ENCODE assay signal across 10 cellular contexts in the genomic region with DNA sequence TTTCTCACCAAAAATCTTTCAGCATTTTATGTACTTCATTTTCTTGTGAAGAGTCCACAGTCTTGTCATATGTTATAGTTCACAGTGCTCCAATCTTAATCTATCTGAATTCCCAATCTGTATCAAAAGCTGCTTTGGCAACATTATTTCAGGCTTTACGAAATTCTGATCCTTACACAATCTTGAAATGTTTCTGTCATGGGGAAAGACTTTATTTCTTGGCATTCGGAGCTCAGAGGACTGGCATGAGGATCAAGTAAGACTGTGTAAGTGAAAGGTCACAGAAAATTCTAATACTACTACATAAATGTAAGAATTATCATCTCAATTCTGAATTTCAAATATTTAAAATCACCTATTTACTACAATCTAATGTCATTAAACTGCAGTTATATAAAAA. TPM values are rescaled to one million over a fixed set of nuclear protein-coding genes. Genes with fewer than 3 reads are reported as not detected.
DNase-seq lines count a peak whose midpoint lies in the region; ATAC-seq, FAIRE-seq and TF ChIP-seq lines count a peak whose summit lies in the region.
"Had no signal": no experiment of that assay in that cellular context is flagged by ENCODE, and none has a peak within 500 bp of the region (broad histone marks: within the 10 kb centered on the region; RNA-seq: fewer than 3 reads in every experiment).

No MANE protein-coding gene starts in this region.

- TF ChIP-seq POLR2A in HepG2 (IDR thresholded peaks at IDR 0.05; ENCODE audit: insufficient read depth in 1 of 2, low read depth in 2 of 2, low read length in 2 of 2) = no peak

- POLR2A ChIA-PET in HepG2 (lab: Yijun Ruan, JAX) = interaction anchor here (2.1 kb wide), 1 partner anchor 75 kb away, joined by 5 read pairs; a partner anchor contains a TSS

- no peak for TF ChIP-seq CTCF in HepG2 (CRISPR knock-in tag; IDR thresholded peaks at IDR 0.05)

- no peak for TF ChIP-seq RAD21 in HepG2 (CRISPR knock-in tag; IDR thresholded peaks at IDR 0.05)

- peaks cover 29% of the 10 kb centered on the region for H3K4me1 ChIP-seq in HepG2 (ENCODE audit: insufficient read depth, low read length)

- peak overlapping the region; percentile 92 to 95 (median 94); a peak in 5 of 6 replicates for H3K4me3 ChIP-seq in HepG2 (replicated peaks in 1 of 3; ENCODE audit: insufficient read depth in 1 of 3, low read depth in 2 of 3, low read length in 3 of 3)

- no peak overlapping the region for H2AFZ ChIP-seq in HepG2 (ENCODE audit: low read length)

- peak overlapping the region; percentile 55 for H3K4me3 Mint-ChIP-seq in stimulated activated naive CD8-positive, alpha-beta T cell treated with anti-CD3 and anti-CD28 coated beads, Interleukin-15, Interleukin-2, amounts not matched to agents 100 ng/mL and 50 ng/mL, for 24 hours
- peak overlapping the region; percentile 40 for H3K4me3 Mint-ChIP-seq in activated naive CD8-positive, alpha-beta T cell treated with anti-CD3 and anti-CD28 coated beads for 36 hours

- no peak for DNase-seq in stimulated activated naive CD8-positive, alpha-beta T cell treated with anti-CD3 and anti-CD28 coated beads, Interleukin-15, Interleukin-2, amounts not matched to agents 100 U/mL and 50 U/mL, for 24 hours
- no peak for DNase-seq in activated naive CD8-positive, alpha-beta T cell treated with anti-CD3 and anti-CD28 coated beads for 36 hours
- DNase-seq in HepG2 (ENCODE audit: low spot score) = no peak
- no peak for DNase-seq in epidermal melanocyte (ENCODE audit: insufficient read length, low spot score)
- no peak for DNase-seq in frontal cortex (ENCODE audit: low spot score in 2 of 2)
- DNase-seq in activated CD4-positive, alpha-beta T cell treated with anti-CD3 and anti-CD28 coated beads, Interleukin-2, amount 50 U/mL, for 1 hour = no peak
- DNase-seq: GDM1; stimulated activated CD4-positive, alpha-beta T cell treated with anti-CD3 and anti-CD28 coated beads, Interleukin-12 subunit alpha, Interleukin-12 subunit beta, amount 100 ng/mL, for 4 hours had no signal

- peaks cover 62% of the 10 kb centered on the region for H3K79me2 ChIP-seq in HepG2 (ENCODE audit: insufficient read depth, low read length)

- WGBS in HepG2 (ENCODE audit: low lambda C conversion rate) = 61% methylated on average over 2 of the region's 2 CpGs

- H3K4me2 ChIP-seq in HepG2 (ENCODE audit: low read depth, low read length) = peak overlapping the region; percentile 67

- intact Hi-C loops in HepG2 (cut with micrococcal nuclease; ENCODE audit: unreplicated experiment) = loop anchor here (2.0 to 5.0 kb wide), 3 partner anchors 39 to 130 kb away; a partner anchor contains a TSS

- H4K20me1 ChIP-seq in HepG2 (ENCODE audit: insufficient read depth, low read length) = peaks cover 22% of the 10 kb centered on the region; the same call in 1 of the 2 replicates

- H3K9me3 ChIP-seq in HepG2 (ENCODE audit: low read length) = no peaks in the 10 kb centered on the region

- no peak for ATAC-seq in stimulated activated naive CD8-positive, alpha-beta T cell treated with anti-CD3 and anti-CD28 coated beads, Interleukin-15, Interleukin-2, amounts not matched to agents 100 U/mL and 50 U/mL, for 24 hours
- ATAC-seq in HepG2 (no peak), GM21576 (IDR thresholded peaks at IDR 0.05; ENCODE audit: unreplicated experiment) (no peak)

- in situ Hi-C loops in HepG2 (cut with HindIII; ENCODE audit: extremely low pct_ligation_motif_present, low pct_unique_long_range_greater_than_20kb) = no loop called here

- no peaks in the 10 kb centered on the region for H3K36me3 ChIP-seq in HepG2 (replicated peaks in 1 of 2; ENCODE audit: control insufficient read depth in 1 of 2, insufficient read depth in 2 of 2, low read length in 2 of 2)

- CTCF ChIA-PET in HepG2 (lab: Yijun Ruan, JAX; ENCODE audit: low intra/inter-chr PET ratio, low total read pairs) = no interaction called here

- peaks cover 62% of the 10 kb centered on the region for H3K4me1 Mint-ChIP-seq in stimulated activated naive CD8-positive, alpha-beta T cell treated with anti-CD3 and anti-CD28 coated beads, Interleukin-15, Interleukin-2, amounts not matched to agents 100 ng/mL and 50 ng/mL, for 24 hours (ENCODE audit: low read depth)
- peaks cover 48% of the 10 kb centered on the region for H3K4me1 Mint-ChIP-seq in activated naive CD8-positive, alpha-beta T cell treated with anti-CD3 and anti-CD28 coated beads for 36 hours

- no peaks in the 10 kb centered on the region; a peak in 1 of 5 replicates for H3K27me3 ChIP-seq in HepG2 (ENCODE audit: control insufficient read depth in 1 of 2, insufficient read depth in 2 of 2, low read length in 2 of 2)

- no peak for TF ChIP-seq EP300 in HepG2 (IDR thresholded peaks at IDR 0.05; ENCODE audit: low read depth in 2 of 2, low read length in 2 of 2)
- no peak for TF ChIP-seq EP300 in HepG2 (CRISPR knock-in tag; IDR thresholded peaks at IDR 0.05; ENCODE audit: borderline replicate concordance)

- H3K36me3 Mint-ChIP-seq in stimulated activated naive CD8-positive, alpha-beta T cell treated with anti-CD3 and anti-CD28 coated beads, Interleukin-15, Interleukin-2, amounts not matched to agents 100 ng/mL and 50 ng/mL, for 24 hours (ENCODE audit: low read depth) = no peaks in the 10 kb centered on the region
- no peaks in the 10 kb centered on the region for H3K36me3 Mint-ChIP-seq in activated naive CD8-positive, alpha-beta T cell treated with anti-CD3 and anti-CD28 coated beads for 36 hours

- H3K27ac Mint-ChIP-seq in stimulated activated naive CD8-positive, alpha-beta T cell treated with anti-CD3 and anti-CD28 coated beads, Interleukin-15, Interleukin-2, amounts not matched to agents 100 ng/mL and 50 ng/mL, for 24 hours = peak overlapping the region; percentile 67
- H3K27ac Mint-ChIP-seq in activated naive CD8-positive, alpha-beta T cell treated with anti-CD3 and anti-CD28 coated beads for 36 hours = peak overlapping the region; percentile 23

- no peaks in the 10 kb centered on the region for H3K27me3 Mint-ChIP-seq in stimulated activated naive CD8-positive, alpha-beta T cell treated with anti-CD3 and anti-CD28 coated beads, Interleukin-15, Interleukin-2, amounts not matched to agents 100 ng/mL and 50 ng/mL, for 24 hours
- no peaks in the 10 kb centered on the region for H3K27me3 Mint-ChIP-seq in activated naive CD8-positive, alpha-beta T cell treated with anti-CD3 and anti-CD28 coated beads for 36 hours

- no peaks in the 10 kb centered on the region for H3K9me3 Mint-ChIP-seq in stimulated activated naive CD8-positive, alpha-beta T cell treated with anti-CD3 and anti-CD28 coated beads, Interleukin-15, Interleukin-2, amounts not matched to agents 100 ng/mL and 50 ng/mL, for 24 hours
- H3K9me3 Mint-ChIP-seq in activated naive CD8-positive, alpha-beta T cell treated with anti-CD3 and anti-CD28 coated beads for 36 hours = no peaks in the 10 kb centered on the region

- no peak overlapping the region for H3K27ac ChIP-seq in HepG2 (ENCODE audit: extremely low read length, insufficient read depth, low read length)

- no TSS peak for BruUV-seq in HepG2 (replicated peaks; lab: Mats Ljungman, UMichigan)

- no peak for FAIRE-seq in HepG2 (lab: Jason Lieb, UNC)
- no peak for FAIRE-seq in frontal cortex (lab: Jason Lieb, UNC)

- peak overlapping the region; percentile 39; the same call in 1 of the 2 replicates for H3K9ac ChIP-seq in HepG2 (ENCODE audit: insufficient read depth, low read depth, low read length)

RNA-seq across cellular contexts. Expression of a gene that starts 2.0 kb away (rescaled TPM):
- total RNA-seq in activated naive CD8-positive, alpha-beta T cell treated with anti-CD3 and anti-CD28 coated beads for 36 hours = 10 to 100 TPM; 33.9 to 34.1 TPM
- total RNA-seq in HepG2 (2016; rRNA removed; fragmentation: Illumina TruSeq; extraction: Trizol) (48.2 and 49.1 TPM in 2 replicates), frontal cortex (259 TPM)
- total RNA-seq in HepG2 (2016; cell fraction: cytosol; rRNA removed; fragmentation: Illumina TruSeq; extraction: Trizol; ENCODE audit: low read depth) = 18.9 and 21.1 TPM in 2 replicates
- total RNA-seq in HepG2 (2016; cell fraction: insoluble cytoplasmic fraction; rRNA removed; fragmentation: Illumina TruSeq; extraction: Trizol) = 49.8 and 50.1 TPM in 2 replicates
- total RNA-seq in HepG2 (2016; cell fraction: membrane; rRNA removed; fragmentation: Illumina TruSeq; extraction: Trizol) = 22.6 and 24.4 TPM in 2 replicates
- 58.4 and 60.0 TPM in 2 replicates for total RNA-seq in HepG2 (2016; cell fraction: nucleus; rRNA removed; fragmentation: Illumina TruSeq; extraction: Trizol)
- 25.3 and 32.0 TPM in 2 replicates for polyA plus RNA-seq in HepG2 (2011; rRNA removed)
- polyA plus RNA-seq in HepG2 (2011; cell fraction: cytosol; rRNA removed) = 10.5 and 15.8 TPM in 2 replicates
- polyA plus RNA-seq in HepG2 (2011; cell fraction: nucleus; rRNA removed) = 20.5 and 27.5 TPM in 2 replicates
- polyA plus RNA-seq in HepG2 (2012) = 20.1 and 26.8 TPM in 2 replicates
- polyA plus RNA-seq in HepG2 (2016; cell fraction: cytosol; fragmentation: Illumina TruSeq; extraction: Trizol; ENCODE audit: low read depth) = 3.2 TPM in 2 replicates
- 30.4 and 32.4 TPM in 2 replicates for polyA plus RNA-seq in HepG2 (2016; cell fraction: insoluble cytoplasmic fraction; fragmentation: Illumina TruSeq; extraction: Trizol; ENCODE audit: low read depth)
- polyA plus RNA-seq in HepG2 (2016; cell fraction: membrane; fragmentation: Illumina TruSeq; extraction: Trizol; ENCODE audit: low read depth) = 9.2 and 9.6 TPM in 2 replicates
- polyA plus RNA-seq in HepG2 (2016; cell fraction: nucleus; fragmentation: Illumina TruSeq; extraction: Trizol; ENCODE audit: insufficient read depth, low read depth) = 54.1 and 58.5 TPM in 2 replicates
- 13.4 and 24.4 TPM in 2 replicates for polyA minus RNA-seq in HepG2 (2011; rRNA and poly(A)+ RNA removed; ENCODE audit: low replicate concordance)
- 18.6 and 24.6 TPM in 2 replicates for polyA minus RNA-seq in HepG2 (2011; cell fraction: cytosol; rRNA and poly(A)+ RNA removed)
- polyA minus RNA-seq in HepG2 (2011; cell fraction: nucleus; rRNA and poly(A)+ RNA removed) = 92.7 and 102 TPM in 2 replicates

RNA-seq across cellular contexts. Expression of a gene that starts 21.8 kb away (rescaled TPM):
- total RNA-seq in activated naive CD8-positive, alpha-beta T cell treated with anti-CD3 and anti-CD28 coated beads for 36 hours = 1 to 10 TPM; 6.1 to 7.5 TPM
- 6.6 and 6.7 TPM in 2 replicates for total RNA-seq in HepG2 (2016; rRNA removed; fragmentation: Illumina TruSeq; extraction: Trizol)
- total RNA-seq in HepG2 (2016; cell fraction: cytosol; rRNA removed; fragmentation: Illumina TruSeq; extraction: Trizol; ENCODE audit: low read depth) = 9.2 and 10.6 TPM in 2 replicates
- total RNA-seq in HepG2 (2016; cell fraction: insoluble cytoplasmic fraction; rRNA removed; fragmentation: Illumina TruSeq; extraction: Trizol) = 6.2 and 7.2 TPM in 2 replicates
- total RNA-seq in HepG2 (2016; cell fraction: membrane; rRNA removed; fragmentation: Illumina TruSeq; extraction: Trizol) = 5.1 and 6.1 TPM in 2 replicates
- total RNA-seq in HepG2 (2016; cell fraction: nucleus; rRNA removed; fragmentation: Illumina TruSeq; extraction: Trizol) = 9.9 and 11.1 TPM in 2 replicates
- 3.4 and 3.8 TPM in 2 replicates for polyA plus RNA-seq in HepG2 (2011; rRNA removed)
- 1.4 and 2.6 TPM in 2 replicates for polyA plus RNA-seq in HepG2 (2011; cell fraction: cytosol; rRNA removed)
- 1.00 and 1.6 TPM in 2 replicates for polyA plus RNA-seq in HepG2 (2011; cell fraction: nucleus; rRNA removed)
- 5.7 and 6.3 TPM in 2 replicates for polyA plus RNA-seq in HepG2 (2012)
- 0.17 and 0.18 TPM in 2 replicates for polyA plus RNA-seq in HepG2 (2016; cell fraction: cytosol; fragmentation: Illumina TruSeq; extraction: Trizol; ENCODE audit: low read depth)
- polyA plus RNA-seq in HepG2 (2016; cell fraction: insoluble cytoplasmic fraction; fragmentation: Illumina TruSeq; extraction: Trizol; ENCODE audit: low read depth) = 2.5 and 2.7 TPM in 2 replicates
- polyA plus RNA-seq in HepG2 (2016; cell fraction: membrane; fragmentation: Illumina TruSeq; extraction: Trizol; ENCODE audit: low read depth) = 0.33 and 0.52 TPM in 2 replicates
- 4.9 TPM in 2 replicates for polyA plus RNA-seq in HepG2 (2016; cell fraction: nucleus; fragmentation: Illumina TruSeq; extraction: Trizol; ENCODE audit: insufficient read depth, low read depth)
- polyA minus RNA-seq in HepG2 (2011; rRNA and poly(A)+ RNA removed; ENCODE audit: low replicate concordance) = 6.6 and 10.1 TPM in 2 replicates
- 4.4 and 4.6 TPM in 2 replicates for polyA minus RNA-seq in HepG2 (2011; cell fraction: cytosol; rRNA and poly(A)+ RNA removed)
- polyA minus RNA-seq in HepG2 (2011; cell fraction: nucleus; rRNA and poly(A)+ RNA removed) = 10.9 and 13.8 TPM in 2 replicates
- total RNA-seq in frontal cortex = 24.1 TPM
